1 cellular context compared by ENCODE assay signal in the genomic region with DNA sequence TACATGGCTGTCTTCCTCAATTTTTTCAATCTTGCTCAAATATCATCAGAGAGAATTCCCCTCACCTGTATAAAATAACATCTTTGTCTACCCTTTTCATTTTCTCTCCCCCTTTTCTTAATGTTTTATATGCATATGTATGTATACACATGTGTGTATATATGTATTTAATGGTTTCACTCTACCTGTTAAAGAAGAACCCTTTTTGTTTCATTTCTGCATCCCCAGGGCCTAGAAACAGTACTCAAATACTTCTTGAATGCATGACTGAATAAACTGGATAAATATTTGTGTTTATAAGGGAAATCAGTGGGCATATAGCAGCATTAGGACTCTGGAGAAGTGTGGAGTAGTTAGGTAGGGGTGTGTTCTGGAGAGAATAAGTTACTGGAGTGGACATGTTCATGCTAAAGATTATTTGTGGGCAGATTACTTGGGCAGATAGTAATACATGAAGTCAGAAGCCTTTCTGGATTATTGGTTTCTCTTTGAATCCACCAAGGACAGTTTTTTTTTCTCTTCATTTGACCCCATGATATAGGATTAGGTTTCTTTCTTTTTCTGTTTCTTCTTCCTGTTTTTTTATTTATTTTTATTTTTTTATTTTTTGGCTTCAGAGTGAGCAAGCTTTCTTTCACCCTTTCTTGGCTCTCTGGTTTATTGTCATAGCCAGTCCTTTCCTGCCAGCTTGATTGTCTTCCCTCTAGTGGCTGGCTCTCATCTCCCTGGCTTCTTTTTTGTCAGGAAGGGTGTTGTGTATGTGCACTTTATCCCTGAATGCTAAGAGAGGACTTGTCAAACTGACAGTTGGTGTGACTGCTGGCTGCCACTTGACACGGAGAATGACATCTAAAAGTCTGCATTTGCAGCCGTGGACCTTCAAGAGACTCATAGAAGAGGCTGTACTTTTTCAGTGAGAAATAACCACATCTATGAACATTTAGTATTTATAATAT.
TF ChIP-seq lines count a peak whose summit lies in the region.

No MANE protein-coding gene starts in this region.

TF ChIP-seq in H1, 55 proteins besides CTCF, POLR2A, EP300 and RAD21:
- TF ChIP-seq, protein P1, sequence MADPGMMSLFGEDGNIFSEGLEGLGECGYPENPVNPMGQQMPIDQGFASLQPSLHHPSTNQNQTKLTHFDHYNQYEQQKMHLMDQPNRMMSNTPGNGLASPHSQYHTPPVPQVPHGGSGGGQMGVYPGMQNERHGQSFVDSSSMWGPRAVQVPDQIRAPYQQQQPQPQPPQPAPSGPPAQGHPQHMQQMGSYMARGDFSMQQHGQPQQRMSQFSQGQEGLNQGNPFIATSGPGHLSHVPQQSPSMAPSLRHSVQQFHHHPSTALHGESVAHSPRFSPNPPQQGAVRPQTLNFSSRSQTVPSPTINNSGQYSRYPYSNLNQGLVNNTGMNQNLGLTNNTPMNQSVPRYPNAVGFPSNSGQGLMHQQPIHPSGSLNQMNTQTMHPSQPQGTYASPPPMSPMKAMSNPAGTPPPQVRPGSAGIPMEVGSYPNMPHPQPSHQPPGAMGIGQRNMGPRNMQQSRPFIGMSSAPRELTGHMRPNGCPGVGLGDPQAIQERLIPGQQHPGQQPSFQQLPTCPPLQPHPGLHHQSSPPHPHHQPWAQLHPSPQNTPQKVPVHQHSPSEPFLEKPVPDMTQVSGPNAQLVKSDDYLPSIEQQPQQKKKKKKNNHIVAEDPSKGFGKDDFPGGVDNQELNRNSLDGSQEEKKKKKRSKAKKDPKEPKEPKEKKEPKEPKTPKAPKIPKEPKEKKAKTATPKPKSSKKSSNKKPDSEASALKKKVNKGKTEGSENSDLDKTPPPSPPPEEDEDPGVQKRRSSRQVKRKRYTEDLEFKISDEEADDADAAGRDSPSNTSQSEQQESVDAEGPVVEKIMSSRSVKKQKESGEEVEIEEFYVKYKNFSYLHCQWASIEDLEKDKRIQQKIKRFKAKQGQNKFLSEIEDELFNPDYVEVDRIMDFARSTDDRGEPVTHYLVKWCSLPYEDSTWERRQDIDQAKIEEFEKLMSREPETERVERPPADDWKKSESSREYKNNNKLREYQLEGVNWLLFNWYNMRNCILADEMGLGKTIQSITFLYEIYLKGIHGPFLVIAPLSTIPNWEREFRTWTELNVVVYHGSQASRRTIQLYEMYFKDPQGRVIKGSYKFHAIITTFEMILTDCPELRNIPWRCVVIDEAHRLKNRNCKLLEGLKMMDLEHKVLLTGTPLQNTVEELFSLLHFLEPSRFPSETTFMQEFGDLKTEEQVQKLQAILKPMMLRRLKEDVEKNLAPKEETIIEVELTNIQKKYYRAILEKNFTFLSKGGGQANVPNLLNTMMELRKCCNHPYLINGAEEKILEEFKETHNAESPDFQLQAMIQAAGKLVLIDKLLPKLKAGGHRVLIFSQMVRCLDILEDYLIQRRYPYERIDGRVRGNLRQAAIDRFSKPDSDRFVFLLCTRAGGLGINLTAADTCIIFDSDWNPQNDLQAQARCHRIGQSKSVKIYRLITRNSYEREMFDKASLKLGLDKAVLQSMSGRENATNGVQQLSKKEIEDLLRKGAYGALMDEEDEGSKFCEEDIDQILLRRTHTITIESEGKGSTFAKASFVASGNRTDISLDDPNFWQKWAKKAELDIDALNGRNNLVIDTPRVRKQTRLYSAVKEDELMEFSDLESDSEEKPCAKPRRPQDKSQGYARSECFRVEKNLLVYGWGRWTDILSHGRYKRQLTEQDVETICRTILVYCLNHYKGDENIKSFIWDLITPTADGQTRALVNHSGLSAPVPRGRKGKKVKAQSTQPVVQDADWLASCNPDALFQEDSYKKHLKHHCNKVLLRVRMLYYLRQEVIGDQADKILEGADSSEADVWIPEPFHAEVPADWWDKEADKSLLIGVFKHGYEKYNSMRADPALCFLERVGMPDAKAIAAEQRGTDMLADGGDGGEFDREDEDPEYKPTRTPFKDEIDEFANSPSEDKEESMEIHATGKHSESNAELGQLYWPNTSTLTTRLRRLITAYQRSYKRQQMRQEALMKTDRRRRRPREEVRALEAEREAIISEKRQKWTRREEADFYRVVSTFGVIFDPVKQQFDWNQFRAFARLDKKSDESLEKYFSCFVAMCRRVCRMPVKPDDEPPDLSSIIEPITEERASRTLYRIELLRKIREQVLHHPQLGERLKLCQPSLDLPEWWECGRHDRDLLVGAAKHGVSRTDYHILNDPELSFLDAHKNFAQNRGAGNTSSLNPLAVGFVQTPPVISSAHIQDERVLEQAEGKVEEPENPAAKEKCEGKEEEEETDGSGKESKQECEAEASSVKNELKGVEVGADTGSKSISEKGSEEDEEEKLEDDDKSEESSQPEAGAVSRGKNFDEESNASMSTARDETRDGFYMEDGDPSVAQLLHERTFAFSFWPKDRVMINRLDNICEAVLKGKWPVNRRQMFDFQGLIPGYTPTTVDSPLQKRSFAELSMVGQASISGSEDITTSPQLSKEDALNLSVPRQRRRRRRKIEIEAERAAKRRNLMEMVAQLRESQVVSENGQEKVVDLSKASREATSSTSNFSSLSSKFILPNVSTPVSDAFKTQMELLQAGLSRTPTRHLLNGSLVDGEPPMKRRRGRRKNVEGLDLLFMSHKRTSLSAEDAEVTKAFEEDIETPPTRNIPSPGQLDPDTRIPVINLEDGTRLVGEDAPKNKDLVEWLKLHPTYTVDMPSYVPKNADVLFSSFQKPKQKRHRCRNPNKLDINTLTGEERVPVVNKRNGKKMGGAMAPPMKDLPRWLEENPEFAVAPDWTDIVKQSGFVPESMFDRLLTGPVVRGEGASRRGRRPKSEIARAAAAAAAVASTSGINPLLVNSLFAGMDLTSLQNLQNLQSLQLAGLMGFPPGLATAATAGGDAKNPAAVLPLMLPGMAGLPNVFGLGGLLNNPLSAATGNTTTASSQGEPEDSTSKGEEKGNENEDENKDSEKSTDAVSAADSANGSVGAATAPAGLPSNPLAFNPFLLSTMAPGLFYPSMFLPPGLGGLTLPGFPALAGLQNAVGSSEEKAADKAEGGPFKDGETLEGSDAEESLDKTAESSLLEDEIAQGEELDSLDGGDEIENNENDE (IDR thresholded peaks at IDR 0.05; ENCODE audit: insufficient replicate concordance, low read length), result no peak
- TF ChIP-seq CBX8 (IDR thresholded peaks at IDR 0.05; ENCODE audit: borderline replicate concordance, low read depth, low read length), result no peak
- TF ChIP-seq CBX5 (IDR thresholded peaks at IDR 0.05; ENCODE audit: low read depth, low read length), result no peak
- TF ChIP-seq, protein P2, sequence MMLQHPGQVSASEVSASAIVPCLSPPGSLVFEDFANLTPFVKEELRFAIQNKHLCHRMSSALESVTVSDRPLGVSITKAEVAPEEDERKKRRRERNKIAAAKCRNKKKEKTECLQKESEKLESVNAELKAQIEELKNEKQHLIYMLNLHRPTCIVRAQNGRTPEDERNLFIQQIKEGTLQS (IDR thresholded peaks at IDR 0.05; ENCODE audit: insufficient read depth, low read depth, low read length), result no peak
- no peak for TF ChIP-seq POU5F1 (IDR thresholded peaks at IDR 0.05; ENCODE audit: low read depth, low read length)
- TF ChIP-seq NANOG (IDR thresholded peaks at IDR 0.05; ENCODE audit: insufficient read depth, low read depth, low read length, poor library complexity, severe bottlenecking), result no peak
- no peak for TF ChIP-seq SIRT6 (IDR thresholded peaks at IDR 0.05; ENCODE audit: low read length)
- TF ChIP-seq RXRA (IDR thresholded peaks at IDR 0.05; ENCODE audit: insufficient read depth, low read depth, low read length), result no peak
